ENCODE assay signal across 8 cellular contexts in the genomic region with DNA sequence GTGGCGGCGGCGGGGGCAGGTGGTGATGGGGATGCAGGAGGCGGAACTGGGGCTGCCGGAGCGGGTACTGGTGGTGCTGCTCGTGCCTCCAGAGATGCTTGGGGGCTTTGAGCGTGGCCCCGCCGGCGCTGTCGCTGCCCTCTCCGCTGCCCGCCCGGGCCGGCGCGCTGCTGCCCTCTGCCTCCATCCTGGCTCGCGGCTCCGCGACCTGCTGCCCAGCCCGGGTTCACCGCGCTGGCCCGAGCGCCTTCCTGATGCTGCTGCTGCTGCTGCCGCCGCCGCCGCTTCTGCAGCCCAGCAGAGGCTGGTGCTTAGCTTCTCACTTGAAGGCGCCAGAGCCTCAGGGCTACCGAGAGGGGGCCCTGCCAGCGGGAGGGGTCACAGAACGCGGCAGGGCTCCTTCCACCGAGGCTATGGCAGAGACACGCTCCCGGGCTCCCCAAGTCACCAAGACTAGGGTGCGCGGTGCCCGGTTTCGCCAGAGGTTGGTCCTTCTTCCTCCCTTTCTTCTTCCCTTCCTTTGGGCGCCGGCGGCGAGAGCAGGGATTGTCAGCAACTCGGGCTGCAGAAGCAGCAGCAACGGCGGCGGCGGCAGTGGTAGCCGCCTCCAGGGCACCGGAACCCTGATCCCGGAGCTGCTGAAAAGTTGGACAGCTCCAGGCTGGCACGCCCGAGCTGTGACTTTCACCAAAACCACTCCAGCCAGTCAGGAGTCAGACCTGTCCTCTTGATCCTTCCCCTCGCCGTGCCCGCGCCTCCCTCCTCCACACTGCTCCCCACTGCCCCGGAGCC. TPM values are rescaled to one million over a fixed set of nuclear protein-coding genes. Genes with fewer than 3 reads are reported as not detected.
DNase-seq lines count a peak whose midpoint lies in the region; ATAC-seq and TF ChIP-seq lines count a peak whose summit lies in the region.

Gene PDE4D (minus strand): TSS at position 291 of the 792 bp plus-strand sequence.

- H3K27me3 ChIP-seq in kidney epithelial cell (ENCODE audit: control insufficient read depth, insufficient read depth, low read length) = peaks cover 31% of the 10 kb centered on the region

- peak; percentile 15 to 21 for DNase-seq in activated T-cell treated with anti-CD3 and anti-CD28 coated beads, Interleukin-2, amount 50 U/mL, for 48 hours
- DNase-seq in activated T-cell treated with anti-CD3 and anti-CD28 coated beads for 4 hours = no peak
- DNase-seq in NCI-H69 (lab: John Stamatoyannopoulos, UW) = peak; percentile 81
- DNase-seq in choroid plexus epithelial cell (ENCODE audit: low read depth) = peak; percentile 65
- DNase-seq in kidney epithelial cell (ENCODE audit: low read depth) = peak; percentile 31
- DNase-seq in activated CD4-positive, CD25-positive, alpha-beta regulatory T cell (lab: John Stamatoyannopoulos, UW) = no peak

- H3K27ac Mint-ChIP-seq in stimulated activated memory B cell treated with anti-CD40 and anti-IgM and Interleukin-4, amounts not matched to agents 10 μg/mL and 1 μg/mL and 100 μg/mL, for 72 hours = no peak within 1 kb of the TSS

- H3K4me3 ChIP-seq in choroid plexus epithelial cell (ENCODE audit: low read depth, low read length) = peak within 1 kb of the TSS; percentile 55
- H3K4me3 ChIP-seq in kidney epithelial cell (ENCODE audit: low read depth, low read length) = peak within 1 kb of the TSS; percentile 24

- H3K4me3 Mint-ChIP-seq in stimulated activated memory B cell treated with anti-CD40 and anti-IgM and Interleukin-4, amounts not matched to agents 10 μg/mL and 1 μg/mL and 100 μg/mL, for 72 hours = peak within 1 kb of the TSS; percentile 1

- no peaks in the 10 kb centered on the region for H3K9me3 Mint-ChIP-seq in stimulated activated memory B cell treated with anti-CD40 and anti-IgM and Interleukin-4, amounts not matched to agents 10 μg/mL and 1 μg/mL and 100 μg/mL, for 72 hours

- peaks cover 16% of the 10 kb centered on the region for H3K4me1 Mint-ChIP-seq in stimulated activated memory B cell treated with anti-CD40 and anti-IgM and Interleukin-4, amounts not matched to agents 10 μg/mL and 1 μg/mL and 100 μg/mL, for 72 hours

- H3K36me3 Mint-ChIP-seq in stimulated activated memory B cell treated with anti-CD40 and anti-IgM and Interleukin-4, amounts not matched to agents 10 μg/mL and 1 μg/mL and 100 μg/mL, for 72 hours = no peaks in the 10 kb centered on the region

- peak; percentile 46 for ATAC-seq in stimulated activated memory B cell treated with anti-CD40 and anti-IgM and Interleukin-4, amounts not matched to agents 10 μg/mL and 1 μg/mL and 100 μg/mL, for 72 hours
- ATAC-seq in HG03469 (IDR thresholded peaks at IDR 0.05; ENCODE audit: unreplicated experiment) = no peak

- H3K36me3 ChIP-seq in kidney epithelial cell (ENCODE audit: control insufficient read depth, insufficient read depth, low read length) = no peaks in the 10 kb centered on the region

- H3K27me3 Mint-ChIP-seq in stimulated activated memory B cell treated with anti-CD40 and anti-IgM and Interleukin-4, amounts not matched to agents 10 μg/mL and 1 μg/mL and 100 μg/mL, for 72 hours = peaks cover 56% of the 10 kb centered on the region

- peak; percentile 6 for TF ChIP-seq CTCF in choroid plexus epithelial cell (conservative IDR thresholded peaks at IDR 0.05; ENCODE audit: low read depth, low read length)
- no peak for TF ChIP-seq CTCF in kidney epithelial cell (IDR thresholded peaks at IDR 0.05; ENCODE audit: insufficient read depth, low read length, poor library complexity, severe bottlenecking)

RNA-seq across cellular contexts. Expression of gene PDE4D, which starts in this region (rescaled TPM):
- total RNA-seq in kidney epithelial cell = 37.2 and 39.2 TPM in 2 replicates

Comparison
In these comparisons a context has a peak if more than half of its experiments do, and no peak if none do; other contexts are left out.
1. DNase-seq: peak in activated T-cell treated with anti-CD3 and anti-CD28 coated beads, Interleukin-2, amount 50 U/mL, for 48 hours (2 of 2), NCI-H69 (single experiment), choroid plexus epithelial cell (single experiment) and kidney epithelial cell (single experiment); none in activated T-cell treated with anti-CD3 and anti-CD28 coated beads for 4 hours (single experiment) and activated CD4-positive, CD25-positive, alpha-beta regulatory T cell (0 of 4).